ENCODE assay signal across 21 cellular contexts in genomic region chr5:100542086-100542485, GRCh38.
"Had no signal": no experiment of that assay in that cellular context is flagged by ENCODE, and none has a peak within 500 bp of the region (broad histone marks: within the 10 kb centered on the region; RNA-seq: fewer than 3 reads in every experiment).

No MANE protein-coding gene starts in this region.

- H3K4me3 ChIP-seq: coronary artery, heart right ventricle, left ventricle myocardium inferior, lower lobe of right lung, neural progenitor cell, ovary, smooth muscle cell, tibial nerve, upper lobe of right lung, vagina had no signal

- ATAC-seq: heart right ventricle; lower lobe of right lung; natural killer cell treated with Interleukin-12 subunit alpha and Interleukin-12 subunit beta and Interleukin-15 and Interleukin-18, amount 100 ng/mL, for 72 hours; right cardiac atrium; stimulated activated naive CD8-positive, alpha-beta T cell treated with anti-CD3 and anti-CD28 coated beads, Interleukin-15, Interleukin-2, amounts not matched to agents 100 U/mL and 50 U/mL, for 24 hours; upper lobe of right lung had no signal

- H3K36me3 ChIP-seq: heart right ventricle, left ventricle myocardium inferior, lower lobe of right lung, neural progenitor cell, ovary, upper lobe of right lung, vagina had no signal

- H3K9me3 ChIP-seq: heart right ventricle, left ventricle myocardium inferior, lower lobe of right lung, ovary, tibial nerve, upper lobe of right lung, vagina had no signal

- DNase-seq: effector CD4-positive, alpha-beta T cell; endodermal cell; heart right ventricle; hypothalamus; islet precursor cell; left ventricle myocardium inferior; lower lobe of right lung; mesenchymal stem cell; midbrain; nucleus accumbens; ovary; right cardiac atrium; stimulated activated CD4-positive, alpha-beta T cell treated with anti-CD3 and anti-CD28 coated beads, Interleukin-2, amount 100 ng/mL, for 48 hours; stimulated activated naive CD8-positive, alpha-beta T cell treated with anti-CD3 and anti-CD28 coated beads, Interleukin-15, Interleukin-2, amounts not matched to agents 100 U/mL and 50 U/mL, for 24 hours; upper lobe of right lung had no signal

- H3K27ac ChIP-seq: coronary artery, heart right ventricle, left ventricle myocardium inferior, lower lobe of right lung, neural progenitor cell, ovary, tibial nerve, upper lobe of right lung, vagina had no signal

- H3K27me3 ChIP-seq: heart right ventricle, neural progenitor cell, ovary, tibial nerve, upper lobe of right lung, vagina had no signal

- H3K4me1 ChIP-seq: neural progenitor cell had no signal
